In genomic region chr3:45055411-45056143, GRCh38 we compare ENCODE assay signal across 1 cellular context.
A peak's percentile ranks its signal among the peaks of the same experiment; 100 is the strongest.
TF ChIP-seq lines count a peak whose summit lies in the region.

No MANE protein-coding gene starts in this region.

TF ChIP-seq in K562, 482 proteins besides CTCF, POLR2A, EP300 and RAD21 (continued from another document):
- TF ChIP-seq AFF1 (IDR thresholded peaks at IDR 0.05; ENCODE audit: low read depth in 1 of 2, partially characterized antibody in 2 of 2) (no peak), MTA1 (IDR thresholded peaks at IDR 0.05; ENCODE audit: borderline replicate concordance) (0 out of 2 replicates have a peak, but pooled peaks have one; percentile 40), KLF16 (IDR thresholded peaks at IDR 0.05) (no peak), NCOA2 (IDR thresholded peaks at IDR 0.05; ENCODE audit: partially characterized antibody in 2 of 2) (no peak), ZNF507 (tag; conservative IDR thresholded peaks at IDR 0.05) (no peak), POLR3G (IDR thresholded peaks at IDR 0.05; ENCODE audit: extremely low read depth, insufficient read length, insufficient replicate concordance) (no peak), KAT7 (CRISPR knock-in tag; IDR thresholded peaks at IDR 0.05; ENCODE audit: borderline replicate concordance) (no peak), SMC3 (conservative IDR thresholded peaks at IDR 0.05; ENCODE audit: insufficient read depth, low read depth, low read length) (peak; percentile 62), MIER1 (IDR thresholded peaks at IDR 0.05; ENCODE audit: low read depth) (no peak), ZNF79 (CRISPR knock-in tag; IDR thresholded peaks at IDR 0.05; ENCODE audit: low read depth) (no peak), DDX20 (tag; IDR thresholded peaks at IDR 0.05; ENCODE audit: low read depth) (no peak), MTA3 (IDR thresholded peaks at IDR 0.05; ENCODE audit: borderline replicate concordance) (no peak), NR2F6 (CRISPR knock-in tag; IDR thresholded peaks at IDR 0.05) (no peak), RBM14 (IDR thresholded peaks at IDR 0.05; ENCODE audit: borderline replicate concordance, insufficient read depth, low read depth, low read length) (no peak), GABPA (tag; conservative IDR thresholded peaks at IDR 0.05; ENCODE audit: low read depth) (no peak), HNRNPH1 (optimal IDR thresholded peaks at IDR 0.05; ENCODE audit: low read depth, low read length) (no peak), SNRNP70 (optimal IDR thresholded peaks at IDR 0.05; ENCODE audit: low read depth, low read length) (no peak), BCL6 (CRISPR knock-in tag; IDR thresholded peaks at IDR 0.05) (no peak), MITF (IDR thresholded peaks at IDR 0.05) (no peak), PTBP1 (IDR thresholded peaks at IDR 0.05; ENCODE audit: low read depth, low read length) (no peak)
- TF ChIP-seq, protein P1, sequence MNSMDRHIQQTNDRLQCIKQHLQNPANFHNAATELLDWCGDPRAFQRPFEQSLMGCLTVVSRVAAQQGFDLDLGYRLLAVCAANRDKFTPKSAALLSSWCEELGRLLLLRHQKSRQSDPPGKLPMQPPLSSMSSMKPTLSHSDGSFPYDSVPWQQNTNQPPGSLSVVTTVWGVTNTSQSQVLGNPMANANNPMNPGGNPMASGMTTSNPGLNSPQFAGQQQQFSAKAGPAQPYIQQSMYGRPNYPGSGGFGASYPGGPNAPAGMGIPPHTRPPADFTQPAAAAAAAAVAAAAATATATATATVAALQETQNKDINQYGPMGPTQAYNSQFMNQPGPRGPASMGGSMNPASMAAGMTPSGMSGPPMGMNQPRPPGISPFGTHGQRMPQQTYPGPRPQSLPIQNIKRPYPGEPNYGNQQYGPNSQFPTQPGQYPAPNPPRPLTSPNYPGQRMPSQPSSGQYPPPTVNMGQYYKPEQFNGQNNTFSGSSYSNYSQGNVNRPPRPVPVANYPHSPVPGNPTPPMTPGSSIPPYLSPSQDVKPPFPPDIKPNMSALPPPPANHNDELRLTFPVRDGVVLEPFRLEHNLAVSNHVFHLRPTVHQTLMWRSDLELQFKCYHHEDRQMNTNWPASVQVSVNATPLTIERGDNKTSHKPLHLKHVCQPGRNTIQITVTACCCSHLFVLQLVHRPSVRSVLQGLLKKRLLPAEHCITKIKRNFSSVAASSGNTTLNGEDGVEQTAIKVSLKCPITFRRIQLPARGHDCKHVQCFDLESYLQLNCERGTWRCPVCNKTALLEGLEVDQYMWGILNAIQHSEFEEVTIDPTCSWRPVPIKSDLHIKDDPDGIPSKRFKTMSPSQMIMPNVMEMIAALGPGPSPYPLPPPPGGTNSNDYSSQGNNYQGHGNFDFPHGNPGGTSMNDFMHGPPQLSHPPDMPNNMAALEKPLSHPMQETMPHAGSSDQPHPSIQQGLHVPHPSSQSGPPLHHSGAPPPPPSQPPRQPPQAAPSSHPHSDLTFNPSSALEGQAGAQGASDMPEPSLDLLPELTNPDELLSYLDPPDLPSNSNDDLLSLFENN (IDR thresholded peaks at IDR 0.05; ENCODE audit: low read depth in 2 of 2, low read length in 2 of 2) = no peak
- TF ChIP-seq, protein P2, sequence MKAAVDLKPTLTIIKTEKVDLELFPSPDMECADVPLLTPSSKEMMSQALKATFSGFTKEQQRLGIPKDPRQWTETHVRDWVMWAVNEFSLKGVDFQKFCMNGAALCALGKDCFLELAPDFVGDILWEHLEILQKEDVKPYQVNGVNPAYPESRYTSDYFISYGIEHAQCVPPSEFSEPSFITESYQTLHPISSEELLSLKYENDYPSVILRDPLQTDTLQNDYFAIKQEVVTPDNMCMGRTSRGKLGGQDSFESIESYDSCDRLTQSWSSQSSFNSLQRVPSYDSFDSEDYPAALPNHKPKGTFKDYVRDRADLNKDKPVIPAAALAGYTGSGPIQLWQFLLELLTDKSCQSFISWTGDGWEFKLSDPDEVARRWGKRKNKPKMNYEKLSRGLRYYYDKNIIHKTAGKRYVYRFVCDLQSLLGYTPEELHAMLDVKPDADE (conservative IDR thresholded peaks at IDR 0.05; ENCODE audit: control insufficient read depth, low read depth, low read length) = no peak
- TF ChIP-seq, protein P3, sequence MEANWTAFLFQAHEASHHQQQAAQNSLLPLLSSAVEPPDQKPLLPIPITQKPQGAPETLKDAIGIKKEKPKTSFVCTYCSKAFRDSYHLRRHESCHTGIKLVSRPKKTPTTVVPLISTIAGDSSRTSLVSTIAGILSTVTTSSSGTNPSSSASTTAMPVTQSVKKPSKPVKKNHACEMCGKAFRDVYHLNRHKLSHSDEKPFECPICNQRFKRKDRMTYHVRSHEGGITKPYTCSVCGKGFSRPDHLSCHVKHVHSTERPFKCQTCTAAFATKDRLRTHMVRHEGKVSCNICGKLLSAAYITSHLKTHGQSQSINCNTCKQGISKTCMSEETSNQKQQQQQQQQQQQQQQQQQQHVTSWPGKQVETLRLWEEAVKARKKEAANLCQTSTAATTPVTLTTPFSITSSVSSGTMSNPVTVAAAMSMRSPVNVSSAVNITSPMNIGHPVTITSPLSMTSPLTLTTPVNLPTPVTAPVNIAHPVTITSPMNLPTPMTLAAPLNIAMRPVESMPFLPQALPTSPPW (CRISPR knock-in tag; IDR thresholded peaks at IDR 0.05) = peak; percentile 58
- TF ChIP-seq, protein P4, sequence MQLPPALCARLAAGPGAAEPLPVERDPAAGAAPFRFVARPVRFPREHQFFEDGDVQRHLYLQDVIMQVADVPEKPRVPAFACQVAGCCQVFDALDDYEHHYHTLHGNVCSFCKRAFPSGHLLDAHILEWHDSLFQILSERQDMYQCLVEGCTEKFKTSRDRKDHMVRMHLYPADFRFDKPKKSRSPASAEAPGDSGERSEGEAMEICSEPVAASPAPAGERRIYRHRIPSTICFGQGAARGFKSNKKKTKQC (CRISPR knock-in tag; IDR thresholded peaks at IDR 0.05) = no peak
